Comparison of ENCODE assay signal across 8 cellular contexts in genomic region chr9:101449071-101449721, GRCh38. TPM values are rescaled to one million over a fixed set of nuclear protein-coding genes. Genes with fewer than 3 reads are reported as not detected.
A peak's percentile ranks its signal among the peaks of the same experiment; 100 is the strongest.
DNase-seq lines count a peak whose midpoint lies in the region; ATAC-seq and TF ChIP-seq lines count a peak whose summit lies in the region.

No MANE protein-coding gene starts in this region.

- H3K4me1 ChIP-seq in mesendoderm (ENCODE audit: control insufficient read depth, low read depth, low read length) = no peaks in the 10 kb centered on the region

- no peak overlapping the region for H3K27ac Mint-ChIP-seq in endothelial cell (ENCODE audit: unreplicated experiment)

- no peaks in the 10 kb centered on the region for H3K36me3 ChIP-seq in mesendoderm (ENCODE audit: control insufficient read depth, insufficient read depth, low read length)

- WGBS in mesendoderm (ENCODE audit: extremely low coverage, insufficient coverage, low lambda C conversion rate) = no CpG with 5 or more reads among the region's 40 CpGs

- H3K36me3 Mint-ChIP-seq in endothelial cell (ENCODE audit: low read depth, unreplicated experiment) = peaks cover 12% of the 10 kb centered on the region

- no peak overlapping the region for H4K5ac ChIP-seq in mesendoderm (ENCODE audit: low read length)

- H3K4me2 ChIP-seq in mesendoderm (ENCODE audit: low read length) = peak overlapping the region; percentile 77

- peak overlapping the region; percentile 84 for H3K4me3 Mint-ChIP-seq in endothelial cell (ENCODE audit: unreplicated experiment)

- no peaks in the 10 kb centered on the region for H3K27me3 Mint-ChIP-seq in endothelial cell (ENCODE audit: unreplicated experiment)

- peak; percentile 54 for TF ChIP-seq CTCF in endothelial cell (IDR thresholded peaks at IDR 0.05; ENCODE audit: unreplicated experiment)

- peaks cover 19% of the 10 kb centered on the region for H3K9me3 Mint-ChIP-seq in endothelial cell (ENCODE audit: unreplicated experiment)

- H2BK15ac ChIP-seq in mesendoderm (replicated peaks; ENCODE audit: low read depth) = no peak overlapping the region

- H3K56ac ChIP-seq in mesendoderm (ENCODE audit: low read length) = peak overlapping the region; percentile 94

- H3K79me2 ChIP-seq in mesendoderm (ENCODE audit: control insufficient read depth, insufficient read depth, low read length) = no peaks in the 10 kb centered on the region

- H3K27me3 ChIP-seq in mesendoderm (ENCODE audit: insufficient read depth, low read length, poor library complexity) = no peaks in the 10 kb centered on the region

- H3K4me3 ChIP-seq in mesendoderm (ENCODE audit: low read length) = peak overlapping the region; percentile 64

- peak; percentile 98 for ATAC-seq in GM19463 (IDR thresholded peaks at IDR 0.05; ENCODE audit: unreplicated experiment)
- peak; percentile 94 for ATAC-seq in HG03558 (IDR thresholded peaks at IDR 0.05; ENCODE audit: extremely low read depth, unreplicated experiment)

- H3K4ac ChIP-seq in mesendoderm (ENCODE audit: low read depth, low read length) = no peak overlapping the region

- H3K27ac ChIP-seq in mesendoderm (ENCODE audit: low read depth, low read length) = no peak overlapping the region

- no peak overlapping the region for H2BK5ac ChIP-seq in mesendoderm (ENCODE audit: low read length)

- no peak overlapping the region for H2BK120ac ChIP-seq in mesendoderm (ENCODE audit: low read depth, low read length)

- H3K23ac ChIP-seq in mesendoderm (ENCODE audit: low read length) = no peak overlapping the region

- peaks cover 17% of the 10 kb centered on the region for H3K4me1 Mint-ChIP-seq in endothelial cell (ENCODE audit: unreplicated experiment)

- DNase-seq in COLO668 (lab: John Stamatoyannopoulos, UW; ENCODE audit: unreplicated experiment) (peak; percentile 83), NCI-H774 (lab: John Stamatoyannopoulos, UW) (peak; percentile 86), activated T-cell treated with anti-CD3 and anti-CD28 coated beads for 1 hour (ENCODE audit: low read depth) (peak; percentile 16), endothelial cell (ENCODE audit: low spot score) (peak; percentile 84), mesendoderm (peak; percentile 89)
- DNase-seq in stimulated activated CD8-positive, alpha-beta memory T cell treated with anti-CD3 and anti-CD28 coated beads, Interleukin-2, amount 100 ng/mL, for 1 hour (ENCODE audit: low read depth in 2 of 2) = peak; percentile 13 to 17

- H3K18ac ChIP-seq in mesendoderm (ENCODE audit: low read length) = no peak overlapping the region

- no peaks in the 10 kb centered on the region for H3K79me1 ChIP-seq in mesendoderm (ENCODE audit: low read length)

- peak overlapping the region; percentile 79 for H3K9ac ChIP-seq in mesendoderm (ENCODE audit: low read length)

- H2AK5ac ChIP-seq in mesendoderm (ENCODE audit: low read length) = no peak overlapping the region

- no peak overlapping the region for H4K8ac ChIP-seq in mesendoderm (ENCODE audit: low read depth, low read length)

RNA-seq across cellular contexts. Expression of gene ALDOB, which starts 13.6 kb away (rescaled TPM):
- 0.31 TPM for total RNA-seq in endothelial cell (ENCODE audit: unreplicated experiment)
- not detected for polyA plus RNA-seq in mesendoderm (2013, experiment 1 of 2)
- polyA plus RNA-seq in mesendoderm (2013, experiment 2 of 2) = not detected

RNA-seq across cellular contexts. Expression of gene ZNF189, which starts 50.5 kb away (rescaled TPM):
- total RNA-seq in endothelial cell (ENCODE audit: unreplicated experiment) = 31.0 TPM
- 6.9 TPM for polyA plus RNA-seq in mesendoderm (2013, experiment 1 of 2)
- polyA plus RNA-seq in mesendoderm (2013, experiment 2 of 2) = 7.2 TPM

RNA-seq across cellular contexts. Expression of gene MRPL50, which starts 50.8 kb away (rescaled TPM):
- total RNA-seq in endothelial cell (ENCODE audit: unreplicated experiment) = 11.1 TPM
- 27.0 TPM for polyA plus RNA-seq in mesendoderm (2013, experiment 1 of 2)
- polyA plus RNA-seq in mesendoderm (2013, experiment 2 of 2) = 27.8 TPM

Comparison
In these comparisons a context has a peak if more than half of its experiments do, and no peak if none do; other contexts are left out.
1. DNase-seq: peak in every context shown above with its lines; median percentile 89 in mesendoderm; 86 in NCI-H774; 84 in endothelial cell; 83 in COLO668; 16 in activated T-cell treated with anti-CD3 and anti-CD28 coated beads for 1 hour; 15 in stimulated activated CD8-positive, alpha-beta memory T cell treated with anti-CD3 and anti-CD28 coated beads, Interleukin-2, amount 100 ng/mL, for 1 hour.